In genomic region chr4:184980261-184980660, GRCh38 we compare ENCODE assay signal across 19 cellular contexts. TPM values are rescaled to one million over a fixed set of nuclear protein-coding genes. Genes with fewer than 3 reads are reported as not detected.
DNase-seq lines count a peak whose midpoint lies in the region; ATAC-seq and TF ChIP-seq lines count a peak whose summit lies in the region.
"Had no signal": no experiment of that assay in that cellular context is flagged by ENCODE, and none has a peak within 500 bp of the region (broad histone marks: within the 10 kb centered on the region; RNA-seq: fewer than 3 reads in every experiment).

No MANE protein-coding gene starts in this region.

- no peak for TF ChIP-seq EP300 in suprapubic skin (IDR thresholded peaks at IDR 0.05)

- intact Hi-C loops in upper lobe of right lung (cut with DNase I) = no loop called here

- ATAC-seq in GM21825 (IDR thresholded peaks at IDR 0.05; ENCODE audit: unreplicated experiment) = no peak
- ATAC-seq in upper lobe of right lung = no peak
- ATAC-seq: HepG2 had no signal

- peak; percentile 30 to 57 for DNase-seq in NCI-H526 (lab: John Stamatoyannopoulos, UW)
- DNase-seq in astrocyte of the hippocampus (ENCODE audit: low read depth, low spot score) = peak; percentile 11
- peak; percentile 6 for DNase-seq in islet precursor cell
- no peak for DNase-seq in upper lobe of right lung
- DNase-seq in suprapubic skin (ENCODE audit: low spot score in 2 of 2) = no peak
- DNase-seq in GM19240 (ENCODE audit: insufficient read length, low spot score) = no peak
- DNase-seq: 8988T; AML-193; CD4-positive, CD25-positive, alpha-beta regulatory T cell; DMS153; DMS79 treated with DMSO at 0.1 percent for 48 hours; EL; HCEC 1CT; HFFc6 had no signal

- H3K36me3 ChIP-seq in BLaER1 treated with 17β-estradiol and CSF1 and Interleukin-3, amounts not matched to agents 10 nM and 100 nM = no peaks in the 10 kb centered on the region
- H3K36me3 ChIP-seq in upper lobe of right lung (no peaks in the 10 kb centered on the region), suprapubic skin (no peaks in the 10 kb centered on the region)
- H3K36me3 ChIP-seq: BLaER1 had no signal

- H4K20me1 ChIP-seq in BLaER1 treated with 17β-estradiol and CSF1 and Interleukin-3, amounts not matched to agents 10 nM and 100 nM = no peaks in the 10 kb centered on the region
- H4K20me1 ChIP-seq: BLaER1 had no signal

- no peak for TF ChIP-seq CTCF in upper lobe of right lung (IDR thresholded peaks at IDR 0.05)
- no peak for TF ChIP-seq CTCF in suprapubic skin (IDR thresholded peaks at IDR 0.05)

- no peak overlapping the region for H3K4me3 ChIP-seq in BLaER1 treated with 17β-estradiol and CSF1 and Interleukin-3, amounts not matched to agents 10 nM and 100 nM
- H3K4me3 ChIP-seq in upper lobe of right lung (no peak overlapping the region), suprapubic skin (no peak overlapping the region)
- H3K4me3 ChIP-seq: BLaER1 had no signal

- TF ChIP-seq POLR2A in suprapubic skin (IDR thresholded peaks at IDR 0.05) = no peak

- no peak overlapping the region for H3K9ac ChIP-seq in BLaER1 treated with 17β-estradiol and CSF1 and Interleukin-3, amounts not matched to agents 10 nM and 100 nM
- H3K9ac ChIP-seq: BLaER1 had no signal

- peak overlapping the region in 7 of 11 experiments; percentile 1 to 91 (median 42); a peak in 9 of 22 replicates for H3K4me2 ChIP-seq in BLaER1 treated with 17β-estradiol and CSF1 and Interleukin-3, amounts not matched to agents 10 nM and 100 nM
- H3K4me2 ChIP-seq: BLaER1 had no signal

- WGBS in suprapubic skin = 83% methylated on average over 6 of the region's 6 CpGs

- H3K4me1 ChIP-seq in BLaER1 treated with 17β-estradiol and CSF1 and Interleukin-3, amounts not matched to agents 10 nM and 100 nM = peaks cover 32 to 51% (median 44%) of the 10 kb centered on the region in 10 experiments
- H3K4me1 ChIP-seq in upper lobe of right lung = peaks cover 8% of the 10 kb centered on the region
- peaks cover 20% of the 10 kb centered on the region for H3K4me1 ChIP-seq in suprapubic skin

- H3K27me3 ChIP-seq in BLaER1 treated with 17β-estradiol and CSF1 and Interleukin-3, amounts not matched to agents 10 nM and 100 nM = no peaks in the 10 kb centered on the region
- H3K27me3 ChIP-seq in upper lobe of right lung (no peaks in the 10 kb centered on the region), suprapubic skin (peaks cover 2% of the 10 kb centered on the region)
- H3K27me3 ChIP-seq: BLaER1 had no signal

- H3K9me3 ChIP-seq in BLaER1 treated with 17β-estradiol and CSF1 and Interleukin-3, amounts not matched to agents 10 nM and 100 nM (replicated peaks in 1 of 11) = peaks cover 0 to 5% (median 0%) of the 10 kb centered on the region in 11 experiments; a peak in 2 of 22 replicates
- H3K9me3 ChIP-seq in upper lobe of right lung (no peaks in the 10 kb centered on the region), suprapubic skin (no peaks in the 10 kb centered on the region)
- H3K9me3 ChIP-seq: BLaER1 had no signal

- no peak overlapping the region for H3K27ac ChIP-seq in BLaER1 treated with 17β-estradiol and CSF1 and Interleukin-3, amounts not matched to agents 10 nM and 100 nM
- H3K27ac ChIP-seq in upper lobe of right lung = no peak overlapping the region
- H3K27ac ChIP-seq in suprapubic skin = no peak overlapping the region
- H3K27ac ChIP-seq: BLaER1 had no signal

RNA-seq across cellular contexts. Expression of gene HELT, which starts 38.0 kb away (rescaled TPM):
- total RNA-seq in upper lobe of right lung = 0.49 TPM
- total RNA-seq in suprapubic skin = 1 to 10 TPM in 3 of 4 donors, under 1 TPM in 1; 0.53 to 1.5 (median 1.2) TPM
- total RNA-seq: CD4-positive, CD25-positive, alpha-beta regulatory T cell; H4; HepG2; HFFc6 had no signal

Comparison
In these comparisons a context has a peak if more than half of its experiments do, and no peak if none do; other contexts are left out.
1. DNase-seq: peak in NCI-H526 (2 of 2), astrocyte of the hippocampus (single experiment) and islet precursor cell (single experiment); none in upper lobe of right lung (single experiment), suprapubic skin (0 of 2) and GM19240 (single experiment).